21 cellular contexts compared by ENCODE assay signal in the genomic region with DNA sequence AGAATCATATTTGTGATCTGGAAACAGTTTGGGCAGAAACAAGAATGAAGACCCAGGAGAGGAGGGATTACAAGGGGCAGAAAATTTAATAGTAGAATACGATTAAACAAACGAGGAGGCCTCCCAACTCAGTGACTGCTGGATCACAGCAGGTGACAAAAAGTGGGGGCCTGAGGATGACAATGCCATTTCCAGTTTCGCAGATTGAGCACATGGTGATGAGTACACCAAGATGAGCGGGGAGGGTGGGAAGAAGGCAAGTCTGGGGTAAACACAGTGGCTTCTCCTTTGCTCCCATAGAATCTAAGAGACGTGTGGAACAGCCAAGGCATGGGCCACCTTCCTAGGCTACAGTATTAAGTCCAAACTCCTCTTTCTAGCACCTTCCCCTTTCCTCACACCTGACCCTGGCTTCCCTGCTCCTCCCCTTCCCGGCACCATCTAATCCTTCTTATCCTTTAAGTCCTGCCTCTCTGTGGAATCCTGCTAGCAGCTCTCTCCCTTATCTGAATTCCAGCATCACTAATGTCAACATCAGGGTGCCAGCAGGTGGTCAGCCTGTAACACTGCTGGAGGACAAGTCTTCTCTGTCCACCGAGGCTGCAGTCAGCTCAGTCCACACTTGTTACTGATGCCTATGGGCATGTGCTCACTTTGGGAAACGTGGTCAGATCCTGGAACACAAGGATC. TPM values are rescaled to one million over a fixed set of nuclear protein-coding genes. Genes with fewer than 3 reads are reported as not detected.
DNase-seq lines count a peak whose midpoint lies in the region; ATAC-seq, FAIRE-seq and TF ChIP-seq lines count a peak whose summit lies in the region.
"Had no signal": no experiment of that assay in that cellular context is flagged by ENCODE, and none has a peak within 500 bp of the region (broad histone marks: within the 10 kb centered on the region; RNA-seq: fewer than 3 reads in every experiment).

No MANE protein-coding gene starts in this region.

- no peaks in the 10 kb centered on the region for H3K9me3 Mint-ChIP-seq in GM23338
- H3K9me3 Mint-ChIP-seq in naive thymus-derived CD8-positive, alpha-beta T cell = no peaks in the 10 kb centered on the region
- H3K9me3 Mint-ChIP-seq: activated CD4-positive, alpha-beta T cell treated with anti-CD3 and anti-CD28 coated beads, Interleukin-2, amount 10 ng/mL, durations not matched to agents 24 days and 14 days; activated naive CD8-positive, alpha-beta T cell treated with anti-CD3 and anti-CD28 coated beads, Interleukin-2, amount 10 ng/mL, durations not matched to agents 7 days and 5 days had no signal

- POLR2A ChIA-PET in H1 (lab: Charles Lee; ENCODE audit: partially characterized antibody) = interaction anchor here (1.5 kb wide), 2 partner anchors 14 to 29 kb away, joined by 4 to 7 read pairs; a partner anchor contains a TSS
- POLR2A ChIA-PET in naive thymus-derived CD8-positive, alpha-beta T cell (lab: Charles Lee) = no interaction called here

- no peak overlapping the region for H2AFZ ChIP-seq in GM23338
- no peak overlapping the region for H2AFZ ChIP-seq in H1 (ENCODE audit: low read length)
- H2AFZ ChIP-seq in trophoblast cell (ENCODE audit: insufficient read depth, low read length, poor library complexity) = no peak overlapping the region

- H3K9ac ChIP-seq in H1 (replicated peaks in 1 of 4; ENCODE audit: extremely low read depth in 1 of 4, low read depth in 3 of 4, low read length in 3 of 4) = no peak overlapping the region
- no peak overlapping the region for H3K9ac ChIP-seq in trophoblast cell (ENCODE audit: low read length)

- H4K20me1 ChIP-seq in GM23338 (replicated peaks; ENCODE audit: insufficient read depth) (no peaks in the 10 kb centered on the region), H1 (replicated peaks in 1 of 2; ENCODE audit: control insufficient read depth in 1 of 2, insufficient read depth in 2 of 2, low read length in 2 of 2) (no peaks in the 10 kb centered on the region)

- H3K4ac ChIP-seq in H1 (replicated peaks; ENCODE audit: insufficient read length, low read depth, low read length) = no peak overlapping the region
- H3K4ac ChIP-seq in trophoblast cell (ENCODE audit: low read depth, low read length) = no peak overlapping the region

- H4K12ac ChIP-seq in trophoblast cell (ENCODE audit: low read depth, low read length) = no peak overlapping the region

- H3K36me3 ChIP-seq in GM23338 (ENCODE audit: insufficient read depth) (no peaks in the 10 kb centered on the region), H1 (ENCODE audit: control insufficient read depth in 2 of 4, insufficient read depth in 4 of 4, low read length in 3 of 4) (no peaks in the 10 kb centered on the region), trophoblast cell (ENCODE audit: control insufficient read depth in 1 of 2, insufficient read depth in 2 of 2, low read length in 2 of 2) (no peaks in the 10 kb centered on the region)
- H3K36me3 ChIP-seq: breast epithelium, heart right ventricle had no signal

- H2AK5ac ChIP-seq in H1 (ENCODE audit: low read depth, low read length) (no peak overlapping the region), trophoblast cell (ENCODE audit: low read length) (no peak overlapping the region)

- no peaks in the 10 kb centered on the region for H3F3A ChIP-seq in GM23338 (replicated peaks; ENCODE audit: low read depth)

- H3K27ac ChIP-seq in GM23338 (ENCODE audit: low read depth) (no peak overlapping the region), H1 (ENCODE audit: low read depth, low read length) (no peak overlapping the region), trophoblast cell (ENCODE audit: low read depth, low read length) (no peak overlapping the region)
- H3K27ac ChIP-seq: breast epithelium, heart right ventricle, SK-N-MC, skin epidermis, testis had no signal

- no peak overlapping the region for H3K14ac ChIP-seq in H1 (ENCODE audit: insufficient read length)
- H3K14ac ChIP-seq in trophoblast cell (ENCODE audit: low read length) = no peak overlapping the region

- H4K5ac ChIP-seq in H1 (ENCODE audit: insufficient read length, low read depth, low read length) = no peak overlapping the region

- no peaks in the 10 kb centered on the region for H3K36me3 Mint-ChIP-seq in GM23338 (ENCODE audit: low read depth)
- no peaks in the 10 kb centered on the region for H3K36me3 Mint-ChIP-seq in naive thymus-derived CD8-positive, alpha-beta T cell
- H3K36me3 Mint-ChIP-seq: activated naive CD8-positive, alpha-beta T cell treated with anti-CD3 and anti-CD28 coated beads, Interleukin-2, amount 10 ng/mL, durations not matched to agents 7 days and 5 days had no signal

- peaks cover 2% of the 10 kb centered on the region; the same call in 1 of the 2 replicates for H3K23me2 ChIP-seq in H1 (ENCODE audit: low read depth, low read length)

- WGBS in H1 (ENCODE audit: extremely low coverage in 1 of 2, insufficient coverage in 1 of 2, insufficient read length in 1 of 2, insufficient replicate concordance in 2 of 2, low coverage in 1 of 2, low lambda C conversion rate in 2 of 2, missing lambda C conversion rate in 1 of 2), 2 experiments = 75% methylated on average over 8 of the region's 8 CpGs; no CpG with 5 or more reads in 1 of the 2 experiments
- WGBS in trophoblast cell (ENCODE audit: extremely low coverage, insufficient coverage, insufficient read length) = no CpG with 5 or more reads among the region's 8 CpGs

- no peak for TF ChIP-seq POLR2A in H1 (IDR thresholded peaks at IDR 0.05; ENCODE audit: control extremely low read depth in 1 of 2, low read depth in 2 of 2, low read length in 2 of 2)

- DNase-seq in GM23338 (ENCODE audit: low spot score) (peak; percentile 63), NCI-H510A treated with DMSO at 0.1 percent for 48 hours (lab: John Stamatoyannopoulos, UW) (peak; percentile 38), H1 (ENCODE audit: low read depth in 1 of 2, low spot score in 2 of 2) (no peak), trophoblast cell (peak; percentile 97 to 99), NOMO-1 treated with dmso at 0.1 percent for 144 hours (lab: John Stamatoyannopoulos, UW; ENCODE audit: unreplicated experiment) (no peak)
- no peak for DNase-seq in naive thymus-derived CD8-positive, alpha-beta T cell
- DNase-seq: activated CD4-positive, alpha-beta T cell treated with anti-CD3 and anti-CD28 coated beads, Interleukin-2, amount 10 ng/mL, durations not matched to agents 24 days and 14 days; activated naive CD8-positive, alpha-beta T cell treated with anti-CD3 and anti-CD28 coated beads, Interleukin-2, amount 10 ng/mL, durations not matched to agents 7 days and 5 days; effector CD8-positive, alpha-beta T cell; heart right ventricle; NCI-H1092; stimulated activated CD4-positive, alpha-beta T cell treated with anti-CD3 and anti-CD28 coated beads, Interleukin-4, amount 100 ng/mL, for 4 hours; T-helper 9 cell; testis had no signal

- FAIRE-seq in H1 (lab: Jason Lieb, UNC) = peak; percentile 42
- FAIRE-seq: GM18507, keratinocyte had no signal

- H3K4me3 ChIP-seq in GM23338 = no peak overlapping the region
- no peak overlapping the region for H3K4me3 ChIP-seq in H1 (ENCODE audit: extremely low read depth in 1 of 4, insufficient read depth in 2 of 4, low read depth in 3 of 4, low read length in 4 of 4)
- H3K4me3 ChIP-seq in trophoblast cell (ENCODE audit: low read depth, low read length) = no peak overlapping the region
- H3K4me3 ChIP-seq: breast epithelium, heart right ventricle, SK-N-MC, skin epidermis, testis had no signal

- H2BK20ac ChIP-seq in H1 (ENCODE audit: low read length) = 0 out of 2 replicates have a peak overlapping the region, but pooled peaks have one; percentile 9

- 0 out of 2 replicates have a peak, but pooled peaks cover 3% of the 10 kb centered on the region for H3K79me1 ChIP-seq in H1 (ENCODE audit: low read depth, low read length)
- H3K79me1 ChIP-seq in trophoblast cell (ENCODE audit: low read length) = peaks cover 1% of the 10 kb centered on the region

- H2BK15ac ChIP-seq in H1 (ENCODE audit: low read length) = peak overlapping the region; percentile 7; the same call in 1 of the 2 replicates

- no peak overlapping the region for H3K56ac ChIP-seq in H1 (replicated peaks; ENCODE audit: insufficient read length, low read depth, low read length)

- H3K27me3 Mint-ChIP-seq in GM23338 (ENCODE audit: insufficient read depth, low read depth, poor library complexity) = peaks cover 17% of the 10 kb centered on the region
- peaks cover 8 to 35% (median 10%) of the 10 kb centered on the region in 5 donors for H3K27me3 Mint-ChIP-seq in naive thymus-derived CD8-positive, alpha-beta T cell

- no peak for TF ChIP-seq EP300 in H1 (IDR thresholded peaks at IDR 0.05; ENCODE audit: borderline replicate concordance in 1 of 2, low read depth in 2 of 2, low read length in 2 of 2)

- no peak overlapping the region for H3K23ac ChIP-seq in H1 (ENCODE audit: insufficient read length)
- no peak overlapping the region for H3K23ac ChIP-seq in trophoblast cell (ENCODE audit: low read length)

- no peak for TF ChIP-seq RAD21 in H1 (IDR thresholded peaks at IDR 0.05 in 1 of 2, conservative IDR thresholded peaks at IDR 0.05 in 1 of 2; ENCODE audit: low read depth in 2 of 2, low read length in 2 of 2)

- TF ChIP-seq CTCF in GM23338 (conservative IDR thresholded peaks at IDR 0.05; ENCODE audit: low read depth in 2 of 2) = no peak
- no peak for TF ChIP-seq CTCF in H1 (IDR thresholded peaks at IDR 0.05; ENCODE audit: control extremely low read depth in 1 of 3, insufficient read depth in 1 of 3, low read depth in 1 of 3, low read length in 3 of 3)

- peaks cover 51% of the 10 kb centered on the region for H3K4me1 Mint-ChIP-seq in GM23338
- peaks cover 0 to 11% (median 2%) of the 10 kb centered on the region in 4 donors for H3K4me1 Mint-ChIP-seq in naive thymus-derived CD8-positive, alpha-beta T cell

- H2BK12ac ChIP-seq in H1 (ENCODE audit: low read depth, low read length) (no peak overlapping the region), trophoblast cell (ENCODE audit: low read length) (no peak overlapping the region)

- H3K4me3 Mint-ChIP-seq in GM23338 = no peak overlapping the region
- no peak overlapping the region for H3K4me3 Mint-ChIP-seq in naive thymus-derived CD8-positive, alpha-beta T cell
- H3K4me3 Mint-ChIP-seq: activated CD4-positive, alpha-beta T cell treated with anti-CD3 and anti-CD28 coated beads, Interleukin-2, amount 10 ng/mL, durations not matched to agents 24 days and 14 days; activated naive CD8-positive, alpha-beta T cell treated with anti-CD3 and anti-CD28 coated beads, Interleukin-2, amount 10 ng/mL, durations not matched to agents 7 days and 5 days had no signal

- H2BK5ac ChIP-seq in H1 (ENCODE audit: low read depth, low read length) (no peak overlapping the region), trophoblast cell (ENCODE audit: low read depth, low read length, poor library complexity) (no peak overlapping the region)

- no peak overlapping the region for H3K18ac ChIP-seq in H1 (ENCODE audit: extremely low read depth, low read length)
- H3K18ac ChIP-seq in trophoblast cell (ENCODE audit: low read length) = no peak overlapping the region

- H2BK120ac ChIP-seq in H1 (replicated peaks; ENCODE audit: low read depth, low read length) (no peak overlapping the region), trophoblast cell (ENCODE audit: insufficient read depth, low read length, poor library complexity) (no peak overlapping the region)

- H3K4me1 ChIP-seq in GM23338 (ENCODE audit: insufficient read depth) (peaks cover 26% of the 10 kb centered on the region), H1 (replicated peaks in 1 of 4; ENCODE audit: control insufficient read depth in 3 of 4, insufficient read depth in 4 of 4, low read length in 3 of 4) (peaks cover 0 to 19% (median 14%) of the 10 kb centered on the region in 4 experiments; a peak in 5 of 7 replicates), trophoblast cell (ENCODE audit: control insufficient read depth in 1 of 2, insufficient read depth in 2 of 2, low read length in 2 of 2) (peaks cover 10 to 18% of the 10 kb centered on the region in 2 experiments)
- H3K4me1 ChIP-seq: breast epithelium, testis had no signal

- ATAC-seq in GM23338 = peak; percentile 41
- no peak for ATAC-seq in HG03097 (IDR thresholded peaks at IDR 0.05; ENCODE audit: low FRiP score, unreplicated experiment)
- ATAC-seq in GM18519 (IDR thresholded peaks at IDR 0.05; ENCODE audit: low FRiP score, unreplicated experiment) = no peak
- no peak for ATAC-seq in naive thymus-derived CD8-positive, alpha-beta T cell
- ATAC-seq: heart right ventricle had no signal

- H4K8ac ChIP-seq in H1 (ENCODE audit: extremely low read depth, insufficient read depth, low read length) (no peak overlapping the region), trophoblast cell (ENCODE audit: low read depth, low read length) (no peak overlapping the region)

- no peaks in the 10 kb centered on the region for H3K27me3 ChIP-seq in GM23338 (ENCODE audit: insufficient read depth)
- H3K27me3 ChIP-seq in H1 (replicated peaks in 1 of 4; ENCODE audit: control insufficient read depth in 3 of 4, extremely low read depth in 1 of 4, insufficient read depth in 3 of 4, low read length in 3 of 4) = no peaks in the 10 kb centered on the region; a peak in 1 of 7 replicates
- no peaks in the 10 kb centered on the region for H3K27me3 ChIP-seq in trophoblast cell (ENCODE audit: insufficient read depth, low read length)
- H3K27me3 ChIP-seq: breast epithelium, heart right ventricle, testis had no signal

- H3K9me2 ChIP-seq in GM23338 (ENCODE audit: insufficient read depth) = no peaks in the 10 kb centered on the region

- H3K9me3 ChIP-seq in H1 (ENCODE audit: insufficient read depth in 2 of 2, low read depth in 1 of 2, low read length in 1 of 2) = no peaks in the 10 kb centered on the region
- H3K9me3 ChIP-seq in trophoblast cell (ENCODE audit: insufficient read depth, low read depth, low read length) = no peaks in the 10 kb centered on the region
- H3K9me3 ChIP-seq: breast epithelium, heart right ventricle, testis had no signal

- H3K79me2 ChIP-seq in GM23338 (replicated peaks; ENCODE audit: insufficient read depth) (no peaks in the 10 kb centered on the region), H1 (ENCODE audit: control insufficient read depth in 1 of 2, insufficient read depth in 2 of 2, low read length in 2 of 2) (no peaks in the 10 kb centered on the region), trophoblast cell (ENCODE audit: control insufficient read depth, insufficient read depth, low read length, poor library complexity) (peaks cover 2% of the 10 kb centered on the region)

- H3K4me2 ChIP-seq in GM23338 = peak overlapping the region; percentile 42; the same call in 1 of the 2 replicates
- peak overlapping the region in 1 of 2 experiments; percentile 43; a peak in 3 of 4 replicates for H3K4me2 ChIP-seq in H1 (ENCODE audit: insufficient read depth in 1 of 2, low read depth in 2 of 2, low read length in 2 of 2)
- no peak overlapping the region for H3K4me2 ChIP-seq in trophoblast cell (ENCODE audit: low read length)

- H4K91ac ChIP-seq in H1 (replicated peaks; ENCODE audit: insufficient read length, low read length) = no peak overlapping the region
- no peak overlapping the region for H4K91ac ChIP-seq in trophoblast cell (ENCODE audit: low read depth, low read length)

- H3K27ac Mint-ChIP-seq in GM23338 = no peak overlapping the region
- no peak overlapping the region for H3K27ac Mint-ChIP-seq in naive thymus-derived CD8-positive, alpha-beta T cell
- H3K27ac Mint-ChIP-seq: activated CD4-positive, alpha-beta T cell treated with anti-CD3 and anti-CD28 coated beads, Interleukin-2, amount 10 ng/mL, durations not matched to agents 24 days and 14 days; activated naive CD8-positive, alpha-beta T cell treated with anti-CD3 and anti-CD28 coated beads, Interleukin-2, amount 10 ng/mL, durations not matched to agents 7 days and 5 days had no signal

- CTCF ChIA-PET in H1 (lab: Charles Lee; ENCODE audit: partially characterized antibody) = interaction anchor here (1.0 to 3.2 kb wide), 7 partner anchors 11 to 130 kb away, joined by 3 to 16 read pairs (median 6); no protein-coding TSS in a partner anchor

RNA-seq across cellular contexts. Expression of a gene that starts 13.5 kb away (rescaled TPM):
- 7.7 and 12.8 TPM in 2 replicates for total RNA-seq in GM23338 (2014; rRNA removed; shearing (Covaris generic))
- 2.2 and 2.6 TPM in 2 replicates for polyA plus RNA-seq in GM23338 (2016; fragmentation: Nextera tagmentation; extraction: Ambion mirVana)
- 9.2 and 10.8 TPM in 2 replicates for total RNA-seq in H1 (2021; fragmentation: NEBNext Ultra II Directional; extraction: Animal tissue kit (Norgen Biotek cat#: 25700))
- 4.1 and 4.4 TPM in 2 replicates for polyA plus RNA-seq in H1 (2011; rRNA removed)
- polyA plus RNA-seq in H1 (2011; cell fraction: cytosol; rRNA removed) = 5.0 TPM
- polyA plus RNA-seq in H1 (2011; cell fraction: nucleus; rRNA removed) = 11.2 TPM
- polyA plus RNA-seq in H1 (2012, experiment 1 of 2) = 4.2 to 6.0 TPM (median 4.9 TPM) in 4 replicates
- 2.1 TPM for polyA plus RNA-seq in H1 (2012, experiment 2 of 2)
- 4.8 TPM for polyA plus RNA-seq in H1 (2013, experiment 1 of 2)
- 5.0 TPM for polyA plus RNA-seq in H1 (2013, experiment 2 of 2)
- 22.4 and 28.1 TPM in 2 replicates for polyA minus RNA-seq in H1 (2011; rRNA and poly(A)+ RNA removed)
- polyA minus RNA-seq in H1 (2011; cell fraction: cytosol; rRNA and poly(A)+ RNA removed) = 10.3 TPM
- polyA minus RNA-seq in H1 (2011; cell fraction: nucleus; rRNA and poly(A)+ RNA removed) = 22.7 TPM
- polyA plus RNA-seq in trophoblast cell (2013) = 10.4 and 10.5 TPM in 2 replicates
- total RNA-seq in naive thymus-derived CD8-positive, alpha-beta T cell = 1 to 10 TPM; 1.2 to 1.7 TPM
- polyA plus RNA-seq in naive thymus-derived CD8-positive, alpha-beta T cell = under 1 TPM; 0.06 to 0.29 (median 0.26) TPM

RNA-seq across cellular contexts. Expression of a gene that starts 14.4 kb away (rescaled TPM):
- 38.8 and 40.1 TPM in 2 replicates for total RNA-seq in GM23338 (2014; rRNA removed; shearing (Covaris generic))
- polyA plus RNA-seq in GM23338 (2016; fragmentation: Nextera tagmentation; extraction: Ambion mirVana) = 31.4 and 36.9 TPM in 2 replicates
- total RNA-seq in H1 (2021; fragmentation: NEBNext Ultra II Directional; extraction: Animal tissue kit (Norgen Biotek cat#: 25700)) = 36.2 and 39.9 TPM in 2 replicates
- 4.5 and 5.2 TPM in 2 replicates for polyA plus RNA-seq in H1 (2011; rRNA removed)
- polyA plus RNA-seq in H1 (2011; cell fraction: cytosol; rRNA removed) = 10.6 TPM
- polyA plus RNA-seq in H1 (2011; cell fraction: nucleus; rRNA removed) = 5.4 TPM
- polyA plus RNA-seq in H1 (2012, experiment 1 of 2) = 10.0 to 24.4 TPM (median 14.9 TPM) in 4 replicates
- polyA plus RNA-seq in H1 (2012, experiment 2 of 2) = 0.72 TPM
- polyA plus RNA-seq in H1 (2013, experiment 1 of 2) = 17.5 TPM
- 18.2 TPM for polyA plus RNA-seq in H1 (2013, experiment 2 of 2)
- polyA minus RNA-seq in H1 (2011; rRNA and poly(A)+ RNA removed) = 16.6 and 23.2 TPM in 2 replicates
- 10.3 TPM for polyA minus RNA-seq in H1 (2011; cell fraction: cytosol; rRNA and poly(A)+ RNA removed)
- 41.1 TPM for polyA minus RNA-seq in H1 (2011; cell fraction: nucleus; rRNA and poly(A)+ RNA removed)
- polyA plus RNA-seq in trophoblast cell (2013) = 14.5 and 15.6 TPM in 2 replicates
- 10 to 100 TPM; 39.8 to 47.0 TPM for total RNA-seq in naive thymus-derived CD8-positive, alpha-beta T cell
- polyA plus RNA-seq in naive thymus-derived CD8-positive, alpha-beta T cell = 10 to 100 TPM; 22.1 to 25.5 (median 23.8) TPM

RNA-seq across cellular contexts. Expression of a gene that starts 26.7 kb away (rescaled TPM):
- total RNA-seq in GM23338 (2014; rRNA removed; shearing (Covaris generic)) = 22.9 and 25.9 TPM in 2 replicates
- polyA plus RNA-seq in GM23338 (2016; fragmentation: Nextera tagmentation; extraction: Ambion mirVana) = 9.1 and 11.4 TPM in 2 replicates
- 22.7 and 23.0 TPM in 2 replicates for total RNA-seq in H1 (2021; fragmentation: NEBNext Ultra II Directional; extraction: Animal tissue kit (Norgen Biotek cat#: 25700))
- 4.0 and 6.8 TPM in 2 replicates for polyA plus RNA-seq in H1 (2011; rRNA removed)
- 9.1 TPM for polyA plus RNA-seq in H1 (2011; cell fraction: cytosol; rRNA removed)
- 5.9 TPM for polyA plus RNA-seq in H1 (2011; cell fraction: nucleus; rRNA removed)
- polyA plus RNA-seq in H1 (2012, experiment 1 of 2) = 10.0 to 18.6 TPM (median 12.0 TPM) in 4 replicates
- 0.77 TPM for polyA plus RNA-seq in H1 (2012, experiment 2 of 2)
- polyA plus RNA-seq in H1 (2013, experiment 1 of 2) = 26.8 TPM
- 27.4 TPM for polyA plus RNA-seq in H1 (2013, experiment 2 of 2)
- polyA minus RNA-seq in H1 (2011; rRNA and poly(A)+ RNA removed) = 14.9 and 18.7 TPM in 2 replicates
- 10.5 TPM for polyA minus RNA-seq in H1 (2011; cell fraction: cytosol; rRNA and poly(A)+ RNA removed)
- polyA minus RNA-seq in H1 (2011; cell fraction: nucleus; rRNA and poly(A)+ RNA removed) = 20.1 TPM
- polyA plus RNA-seq in trophoblast cell (2013) = 10.5 and 10.7 TPM in 2 replicates
- 10 to 100 TPM; 11.6 to 14.4 TPM for total RNA-seq in naive thymus-derived CD8-positive, alpha-beta T cell
- 1 to 10 TPM; 2.4 to 3.6 (median 3.3) TPM for polyA plus RNA-seq in naive thymus-derived CD8-positive, alpha-beta T cell

Comparison
In these comparisons a context has a peak if more than half of its experiments do, and no peak if none do; other contexts are left out.
1. DNase-seq: peak in GM23338 (single experiment), NCI-H510A treated with DMSO at 0.1 percent for 48 hours (single experiment) and trophoblast cell (2 of 2); none in H1 (0 of 2), NOMO-1 treated with dmso at 0.1 percent for 144 hours (single experiment) and naive thymus-derived CD8-positive, alpha-beta T cell (0 of 10).